21 cellular contexts compared by ENCODE assay signal in genomic region chr7:27329917-27330316, GRCh38.
A peak's percentile ranks its signal among the peaks of the same experiment; 100 is the strongest.
DNase-seq lines count a peak whose midpoint lies in the region; ATAC-seq and TF ChIP-seq lines count a peak whose summit lies in the region.
"Had no signal": no experiment of that assay in that cellular context is flagged by ENCODE, and none has a peak within 500 bp of the region (broad histone marks: within the 10 kb centered on the region; RNA-seq: fewer than 3 reads in every experiment).

No MANE protein-coding gene starts in this region.

- intact Hi-C loops in activated CD4-positive, alpha-beta T cell treated with anti-CD3 and anti-CD28 coated beads, Interleukin-2, amount 10 ng/mL, durations not matched to agents 24 days and 14 days (cut with micrococcal nuclease), result no loop called here

- ATAC-seq in HG02763 (IDR thresholded peaks at IDR 0.05; ENCODE audit: unreplicated experiment), result no peak
- ATAC-seq: left colon; stimulated activated memory B cell treated with anti-CD40 and anti-IgM and Interleukin-4, amounts not matched to agents 10 μg/mL and 1 μg/mL and 100 μg/mL, for 72 hours; WTC11 had no signal

- no peak overlapping the region for H3K4me3 Mint-ChIP-seq in nephron
- no peak overlapping the region for H3K4me3 Mint-ChIP-seq in activated CD4-positive, alpha-beta T cell treated with anti-CD3 and anti-CD28 coated beads, Interleukin-2, amount 10 ng/mL, durations not matched to agents 24 days and 14 days
- H3K4me3 Mint-ChIP-seq: CD4-positive, alpha-beta memory T cell; stimulated activated memory B cell treated with anti-CD40 and anti-IgM and Interleukin-4, amounts not matched to agents 10 μg/mL and 1 μg/mL and 100 μg/mL, for 72 hours; WTC11 had no signal

- H3K27me3 Mint-ChIP-seq in nephron (ENCODE audit: low read depth), result peaks cover 3% of the 10 kb centered on the region
- H3K27me3 Mint-ChIP-seq in activated CD4-positive, alpha-beta T cell treated with anti-CD3 and anti-CD28 coated beads, Interleukin-2, amount 10 ng/mL, durations not matched to agents 24 days and 14 days, result peaks cover 5% of the 10 kb centered on the region

- DNase-seq in DMS53 (lab: John Stamatoyannopoulos, UW), result peak; percentile 51
- DNase-seq in DMS53 treated with DMSO at 0.1 percent for 48 hours (lab: John Stamatoyannopoulos, UW; ENCODE audit: unreplicated experiment), result no peak
- no peak for DNase-seq in HFF-Myc (ENCODE audit: extremely low read depth, low read depth)
- DNase-seq in SW480 (ENCODE audit: low spot score), result peak; percentile 36
- DNase-seq in activated CD4-positive, alpha-beta T cell treated with anti-CD3 and anti-CD28 coated beads, Interleukin-2, amount 10 ng/mL, durations not matched to agents 24 days and 14 days, result no peak
- DNase-seq in DMS79 (lab: John Stamatoyannopoulos, UW), result no peak
- DNase-seq: activated effector memory CD4-positive, alpha-beta T cell treated with Interleukin-2 at 50 U/mL for 16 hours; amygdala; CD4-positive, alpha-beta memory T cell; KG1; left colon; NCI-H510A; posterior cingulate gyrus; trophoblast cell had no signal

- no peak overlapping the region for H3K27ac Mint-ChIP-seq in nephron
- no peak overlapping the region for H3K27ac Mint-ChIP-seq in activated CD4-positive, alpha-beta T cell treated with anti-CD3 and anti-CD28 coated beads, Interleukin-2, amount 10 ng/mL, durations not matched to agents 24 days and 14 days
- H3K27ac Mint-ChIP-seq: CD4-positive, alpha-beta memory T cell; stimulated activated memory B cell treated with anti-CD40 and anti-IgM and Interleukin-4, amounts not matched to agents 10 μg/mL and 1 μg/mL and 100 μg/mL, for 72 hours; WTC11 had no signal

- peak; percentile 6 for TF ChIP-seq CTCF in HFF-Myc (IDR thresholded peaks at IDR 0.05; ENCODE audit: low read depth, low read length, missing control alignments)
- TF ChIP-seq CTCF in nephron (IDR thresholded peaks at IDR 0.05; ENCODE audit: unreplicated experiment in 3 of 3), result peak in 2 of 3 experiments; percentile 17 to 27

- H3K36me3 Mint-ChIP-seq in nephron (ENCODE audit: low read depth), result no peaks in the 10 kb centered on the region
- no peaks in the 10 kb centered on the region for H3K36me3 Mint-ChIP-seq in activated CD4-positive, alpha-beta T cell treated with anti-CD3 and anti-CD28 coated beads, Interleukin-2, amount 10 ng/mL, durations not matched to agents 24 days and 14 days (ENCODE audit: low read depth)
- H3K36me3 Mint-ChIP-seq: CD4-positive, alpha-beta memory T cell; stimulated activated memory B cell treated with anti-CD40 and anti-IgM and Interleukin-4, amounts not matched to agents 10 μg/mL and 1 μg/mL and 100 μg/mL, for 72 hours; WTC11 had no signal

- no peak overlapping the region for H3K4me3 ChIP-seq in HFF-Myc (replicated peaks; ENCODE audit: low read depth, low read length)
- H3K4me3 ChIP-seq: coronary artery, hepatocyte, smooth muscle cell had no signal

- H3K9me3 Mint-ChIP-seq in nephron, result peaks cover 13% of the 10 kb centered on the region
- peaks cover 5% of the 10 kb centered on the region for H3K9me3 Mint-ChIP-seq in activated CD4-positive, alpha-beta T cell treated with anti-CD3 and anti-CD28 coated beads, Interleukin-2, amount 10 ng/mL, durations not matched to agents 24 days and 14 days

- H3K4me1 Mint-ChIP-seq in nephron, result no peaks in the 10 kb centered on the region
- no peaks in the 10 kb centered on the region for H3K4me1 Mint-ChIP-seq in activated CD4-positive, alpha-beta T cell treated with anti-CD3 and anti-CD28 coated beads, Interleukin-2, amount 10 ng/mL, durations not matched to agents 24 days and 14 days
- H3K4me1 Mint-ChIP-seq: CD4-positive, alpha-beta memory T cell; stimulated activated memory B cell treated with anti-CD40 and anti-IgM and Interleukin-4, amounts not matched to agents 10 μg/mL and 1 μg/mL and 100 μg/mL, for 72 hours; WTC11 had no signal

Comparison
In these comparisons a context has a peak if more than half of its experiments do, and no peak if none do; other contexts are left out.
1. DNase-seq: peak in DMS53 (single experiment) and SW480 (single experiment); none in DMS53 treated with DMSO at 0.1 percent for 48 hours (single experiment), HFF-Myc (single experiment), activated CD4-positive, alpha-beta T cell treated with anti-CD3 and anti-CD28 coated beads, Interleukin-2, amount 10 ng/mL, durations not matched to agents 24 days and 14 days (single experiment) and DMS79 (single experiment).